10 cellular contexts compared by ENCODE assay signal in genomic region chr7:140671966-140672365, GRCh38. TPM values are rescaled to one million over a fixed set of nuclear protein-coding genes. Genes with fewer than 3 reads are reported as not detected.
A peak's percentile ranks its signal among the peaks of the same experiment; 100 is the strongest.
DNase-seq lines count a peak whose midpoint lies in the region; ATAC-seq lines count a peak whose summit lies in the region.
"Had no signal": no experiment of that assay in that cellular context is flagged by ENCODE, and none has a peak within 500 bp of the region (broad histone marks: within the 10 kb centered on the region; RNA-seq: fewer than 3 reads in every experiment).

No MANE protein-coding gene starts in this region.

- H3K4me1 Mint-ChIP-seq in activated T-cell treated with anti-CD3 and anti-CD28 coated beads, Interleukin-2, amount 50 U/mL, for 4 hours (ENCODE audit: low read depth) = peaks cover 31% of the 10 kb centered on the region
- H3K4me1 Mint-ChIP-seq in T-cell = peaks cover 19 to 37% (median 35%) of the 10 kb centered on the region in 3 donors
- H3K4me1 Mint-ChIP-seq in stimulated activated naive B cell treated with anti-CD40 and anti-IgM and Interleukin-4, amounts not matched to agents 10 μg/mL and 1 μg/mL and 100 μg/mL, for 72 hours = peaks cover 31 to 48% of the 10 kb centered on the region in 2 donors

- peak overlapping the region; percentile 65 to 68 for H3K27ac Mint-ChIP-seq in T-cell
- H3K27ac Mint-ChIP-seq in stimulated activated naive B cell treated with anti-CD40 and anti-IgM and Interleukin-4, amounts not matched to agents 10 μg/mL and 1 μg/mL and 100 μg/mL, for 72 hours = peak overlapping the region; percentile 31

- no peaks in the 10 kb centered on the region for H3K9me3 Mint-ChIP-seq in activated T-cell treated with anti-CD3 and anti-CD28 coated beads, Interleukin-2, amount 50 U/mL, for 4 hours
- H3K9me3 Mint-ChIP-seq in T-cell = no peaks in the 10 kb centered on the region
- H3K9me3 Mint-ChIP-seq in stimulated activated naive B cell treated with anti-CD40 and anti-IgM and Interleukin-4, amounts not matched to agents 10 μg/mL and 1 μg/mL and 100 μg/mL, for 72 hours = no peaks in the 10 kb centered on the region

- CTCF ChIA-PET in T-cell (lab: Charles Lee) = no interaction called here

- DNase-seq in activated T-cell treated with anti-CD3 and anti-CD28 coated beads, Interleukin-2, amount 50 U/mL, for 4 hours = no peak
- no peak for DNase-seq in activated T-cell treated with anti-CD3 and anti-CD28 coated beads for 4 hours
- no peak for DNase-seq in T-cell
- no peak for DNase-seq in stimulated activated naive B cell treated with anti-CD40 and anti-IgM and Interleukin-4, amounts not matched to agents 10 μg/mL and 1 μg/mL and 100 μg/mL, for 72 hours
- no peak for DNase-seq in NCI-H2171 treated with DMSO at 0.1 percent for 48 hours (lab: John Stamatoyannopoulos, UW)
- no peak for DNase-seq in NAMALWA (ENCODE audit: low spot score)
- DNase-seq: esophagus squamous epithelium, mesenchymal stem cell had no signal

- POLR2A ChIA-PET in T-cell (lab: Charles Lee) = no interaction called here

- peak overlapping the region; percentile 74 for H3K4me3 Mint-ChIP-seq in activated T-cell treated with anti-CD3 and anti-CD28 coated beads, Interleukin-2, amount 50 U/mL, for 4 hours
- peak overlapping the region; percentile 75 to 89 (median 77) for H3K4me3 Mint-ChIP-seq in T-cell
- peak overlapping the region; percentile 61 to 94 for H3K4me3 Mint-ChIP-seq in stimulated activated naive B cell treated with anti-CD40 and anti-IgM and Interleukin-4, amounts not matched to agents 10 μg/mL and 1 μg/mL and 100 μg/mL, for 72 hours

- H3K4me3 ChIP-seq in iPS-11a (ENCODE audit: low read depth, low read length) = peak overlapping the region; percentile 29

- ATAC-seq in activated T-cell treated with anti-CD3 and anti-CD28 coated beads, Interleukin-2, amount 50 U/mL, for 4 hours = no peak
- ATAC-seq in T-cell (replicated peaks in 1 of 4) (no peak), GM21619 (IDR thresholded peaks at IDR 0.05; ENCODE audit: unreplicated experiment) (no peak)
- ATAC-seq in stimulated activated naive B cell treated with anti-CD40 and anti-IgM and Interleukin-4, amounts not matched to agents 10 μg/mL and 1 μg/mL and 100 μg/mL, for 72 hours (replicated peaks) = no peak

- no peaks in the 10 kb centered on the region for H3K27me3 Mint-ChIP-seq in activated T-cell treated with anti-CD3 and anti-CD28 coated beads, Interleukin-2, amount 50 U/mL, for 4 hours (ENCODE audit: low read depth)
- H3K27me3 Mint-ChIP-seq in T-cell = no peaks in the 10 kb centered on the region
- no peaks in the 10 kb centered on the region for H3K27me3 Mint-ChIP-seq in stimulated activated naive B cell treated with anti-CD40 and anti-IgM and Interleukin-4, amounts not matched to agents 10 μg/mL and 1 μg/mL and 100 μg/mL, for 72 hours

- peaks cover 3% of the 10 kb centered on the region for H3K36me3 Mint-ChIP-seq in activated T-cell treated with anti-CD3 and anti-CD28 coated beads, Interleukin-2, amount 50 U/mL, for 4 hours (ENCODE audit: insufficient read depth)
- H3K36me3 Mint-ChIP-seq in T-cell = peaks cover 11% of the 10 kb centered on the region
- H3K36me3 Mint-ChIP-seq in stimulated activated naive B cell treated with anti-CD40 and anti-IgM and Interleukin-4, amounts not matched to agents 10 μg/mL and 1 μg/mL and 100 μg/mL, for 72 hours = peaks cover 0 to 5% of the 10 kb centered on the region in 2 donors

RNA-seq across cellular contexts. Expression of gene ADCK2, which starts 0.8 kb away (rescaled TPM):
- 10 to 100 TPM; 22.2 to 23.7 (median 22.4) TPM for total RNA-seq in activated T-cell treated with anti-CD3 and anti-CD28 coated beads, Interleukin-2, amount 50 U/mL, for 4 hours
- total RNA-seq in T-cell = 10 to 100 TPM; 16.3 to 23.3 (median 20.2) TPM

RNA-seq across cellular contexts. Expression of gene NDUFB2, which starts 24.5 kb away (rescaled TPM):
- total RNA-seq in activated T-cell treated with anti-CD3 and anti-CD28 coated beads, Interleukin-2, amount 50 U/mL, for 4 hours = 100 to 1,000 TPM; 192 to 205 (median 201) TPM
- total RNA-seq in T-cell = 100 to 1,000 TPM in 3 of 5 donors, 10 to 100 TPM in 2; 97.2 to 110 (median 103) TPM

RNA-seq across cellular contexts. Expression of gene DENND2A, which starts 31.4 kb away (rescaled TPM):
- total RNA-seq in activated T-cell treated with anti-CD3 and anti-CD28 coated beads, Interleukin-2, amount 50 U/mL, for 4 hours = not detected
- under 1 TPM in 1 of 5 donors, not detected in 4; 0.09 TPM for total RNA-seq in T-cell
